1 cellular context compared by ENCODE assay signal in the genomic region with DNA sequence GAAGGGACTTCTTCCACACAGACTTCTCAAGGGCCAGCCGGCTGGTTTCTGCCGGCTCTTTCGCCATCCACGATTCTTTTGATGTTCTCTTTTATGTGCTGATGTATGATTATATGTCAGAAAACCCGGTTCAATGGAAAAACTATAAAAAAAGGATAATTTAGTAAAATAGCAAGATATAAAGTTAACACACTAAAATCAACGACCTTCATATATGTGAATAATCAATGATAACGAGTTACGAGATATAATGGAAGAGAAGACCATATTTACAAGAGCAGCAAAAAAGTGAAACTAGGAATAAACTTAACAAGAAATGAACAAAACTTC.
TF ChIP-seq lines count a peak whose summit lies in the region.

No MANE protein-coding gene starts in this region.

TF ChIP-seq in endothelial cell of umbilical vein, 7 proteins besides CTCF, POLR2A, EP300 and RAD21 (continued from another document):
- no peak for TF ChIP-seq EZH2 (IDR thresholded peaks at IDR 0.05; ENCODE audit: borderline replicate concordance, low read depth, low read length, severe bottlenecking)
- no peak for TF ChIP-seq JUN (IDR thresholded peaks at IDR 0.05; ENCODE audit: borderline replicate concordance, insufficient read depth, insufficient read length, low read depth)
